Comparison of ENCODE assay signal across 8 cellular contexts in the genomic region with DNA sequence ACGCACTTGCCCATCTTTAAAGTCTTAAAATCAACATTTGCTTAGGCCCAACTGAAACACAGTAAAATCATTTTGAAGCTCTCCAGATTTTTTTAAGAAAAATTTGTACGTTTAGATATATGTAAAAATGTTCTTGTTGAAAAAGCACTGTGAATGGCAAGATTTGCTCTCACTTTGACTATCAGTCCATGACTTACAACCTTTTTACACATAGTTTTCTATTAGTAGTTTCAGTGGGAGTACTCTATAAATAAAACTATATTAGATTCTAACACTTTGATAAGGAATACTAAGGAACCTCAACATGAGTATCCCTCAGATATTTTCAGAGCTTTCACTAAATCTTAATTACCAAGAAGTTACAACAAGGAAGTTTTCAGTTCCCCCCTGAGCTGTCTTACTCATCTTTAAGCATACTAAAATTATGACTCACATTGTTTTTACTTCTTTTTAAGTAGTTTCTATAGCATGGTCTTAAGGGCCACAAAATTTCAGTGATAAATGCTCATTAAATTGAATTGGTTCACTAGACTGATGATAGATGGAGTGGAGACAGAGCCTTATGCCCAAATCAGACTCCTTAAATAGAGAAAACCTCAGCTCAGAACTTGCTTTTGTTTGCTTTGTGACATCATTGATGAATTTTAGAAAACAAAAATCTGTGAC. TPM values are rescaled to one million over a fixed set of nuclear protein-coding genes. Genes with fewer than 3 reads are reported as not detected.
DNase-seq lines count a peak whose midpoint lies in the region; ATAC-seq, FAIRE-seq and TF ChIP-seq lines count a peak whose summit lies in the region.

No MANE protein-coding gene starts in this region.

- TF ChIP-seq POLR2A in stomach (IDR thresholded peaks at IDR 0.05) = no peak

- no peaks in the 10 kb centered on the region for H3K36me3 ChIP-seq in osteoblast (ENCODE audit: insufficient read depth, low read length)
- H3K36me3 ChIP-seq in SJCRH30 = no peaks in the 10 kb centered on the region
- H3K36me3 ChIP-seq in stomach = no peaks in the 10 kb centered on the region

- no peaks in the 10 kb centered on the region for H3K79me2 ChIP-seq in osteoblast (ENCODE audit: insufficient read depth, low read length)

- intact Hi-C loops in stomach (cut with DNase I; ENCODE audit: low total_unique reads) = no loop called here

- H3K9me3 ChIP-seq in osteoblast (ENCODE audit: low read depth, low read length) (no peaks in the 10 kb centered on the region), SJCRH30 (replicated peaks) (no peaks in the 10 kb centered on the region), stomach (no peaks in the 10 kb centered on the region)

- no peaks in the 10 kb centered on the region for H3K27me3 ChIP-seq in osteoblast (ENCODE audit: insufficient read depth, low read length)
- no peaks in the 10 kb centered on the region for H3K27me3 ChIP-seq in SJCRH30
- no peaks in the 10 kb centered on the region for H3K27me3 ChIP-seq in stomach

- TF ChIP-seq CTCF in osteoblast (IDR thresholded peaks at IDR 0.05; ENCODE audit: extremely low read depth, low read depth, low read length) (no peak), stomach (IDR thresholded peaks at IDR 0.05) (no peak)

- H3K4me2 ChIP-seq in osteoblast (ENCODE audit: insufficient read depth, low read length) = peak overlapping the region; percentile 48

- H2AFZ ChIP-seq in osteoblast (ENCODE audit: low read length) = no peak overlapping the region

- ATAC-seq in GM18907 (IDR thresholded peaks at IDR 0.05; ENCODE audit: unreplicated experiment) (peak; percentile 94), HG02885 (IDR thresholded peaks at IDR 0.05; ENCODE audit: poor library complexity, unreplicated experiment) (peak; percentile 98)

- H3K4me3 ChIP-seq in osteoblast (ENCODE audit: insufficient read depth, low read length) (no peak overlapping the region), SJCRH30 (no peak overlapping the region), stomach (no peak overlapping the region)

- 77 to 88% (median 83%) methylated on average over 2 of the region's 2 CpGs for WGBS in stomach, 5 donors

- H3K27ac ChIP-seq in osteoblast (ENCODE audit: low read depth, low read length) (peak overlapping the region; percentile 71), SJCRH30 (no peak overlapping the region), stomach (no peak overlapping the region), caudate nucleus (ENCODE audit: low read depth, low read length) (no peak overlapping the region)

- no peak for TF ChIP-seq EP300 in stomach (IDR thresholded peaks at IDR 0.05)

- peak; percentile 70 for DNase-seq in RCC 7860 (ENCODE audit: low spot score)
- DNase-seq in osteoblast (ENCODE audit: insufficient read length, low spot score, missing footprints) = peak; percentile 73
- DNase-seq in NCI-H1048 (lab: John Stamatoyannopoulos, UW) = no peak
- DNase-seq in SJCRH30 = no peak
- no peak for DNase-seq in stomach
- DNase-seq in caudate nucleus (lab: John Stamatoyannopoulos, UW) = no peak

- peak; percentile 86 for FAIRE-seq in RCC 7860 (lab: Jason Lieb, UNC)

- no peaks in the 10 kb centered on the region for H4K20me1 ChIP-seq in osteoblast (ENCODE audit: insufficient read depth, low read length)

- peaks cover 10% of the 10 kb centered on the region for H3K4me1 ChIP-seq in osteoblast (ENCODE audit: insufficient read depth, low read length)
- H3K4me1 ChIP-seq in SJCRH30 = no peaks in the 10 kb centered on the region
- H3K4me1 ChIP-seq in stomach = no peaks in the 10 kb centered on the region

RNA-seq across cellular contexts. Expression of gene RAP2B, which starts 31.6 kb away (rescaled TPM):
- total RNA-seq in osteoblast (20.3 and 22.4 TPM in 2 replicates), stomach (10 to 100 TPM in 4 of 5 donors, 1 to 10 TPM in 1; 1.2 to 30.7 (median 22.2) TPM)
- 13.7 and 13.9 TPM in 2 replicates for total RNA-seq in SJCRH30 (2014; rRNA removed; shearing (Covaris generic))
- polyA plus RNA-seq in stomach = 1 to 10 TPM; 4.7 to 9.9 (median 4.9) TPM

Comparison
In these comparisons a context has a peak if more than half of its experiments do, and no peak if none do; other contexts are left out.
1. DNase-seq: peak in RCC 7860 (single experiment) and osteoblast (single experiment); none in NCI-H1048 (single experiment), SJCRH30 (0 of 2), stomach (single experiment) and caudate nucleus (0 of 61).